24 cellular contexts compared by ENCODE assay signal in genomic region chr18:26332991-26333390, GRCh38.
"Had no signal": no experiment of that assay in that cellular context is flagged by ENCODE, and none has a peak within 500 bp of the region (broad histone marks: within the 10 kb centered on the region; RNA-seq: fewer than 3 reads in every experiment).

No MANE protein-coding gene starts in this region.

- ATAC-seq: stimulated activated effector memory CD8-positive, alpha-beta T cell treated with anti-CD3 and anti-CD28 coated beads, Interleukin-12 subunit alpha, Interleukin-12 subunit beta, amount 100 ng/mL, for 72 hours; stimulated activated memory B cell treated with anti-CD40 and anti-IgM and Interleukin-4, amounts not matched to agents 10 μg/mL and 1 μg/mL and 100 μg/mL, for 72 hours; stimulated activated naive B cell treated with anti-CD40 and anti-IgM and Interleukin-4, amounts not matched to agents 10 μg/mL and 1 μg/mL and 100 μg/mL, for 72 hours; stimulated activated naive CD8-positive, alpha-beta T cell treated with anti-CD3 and anti-CD28 coated beads, Interleukin-15, amount 100 ng/mL, for 72 hours; stimulated activated naive CD8-positive, alpha-beta T cell treated with anti-CD3 and anti-CD28 coated beads, Interleukin-15, Interleukin-2, amounts not matched to agents 100 U/mL and 50 U/mL, for 24 hours; upper lobe of right lung had no signal

- DNase-seq: stimulated activated CD4-positive, alpha-beta T cell treated with anti-CD3 and anti-CD28 coated beads, Interleukin-2, amount 100 ng/mL, for 48 hours; stimulated activated CD4-positive, alpha-beta T cell treated with anti-CD3 and anti-CD28 coated beads, Interleukin-4, amount 100 ng/mL, for 1 hour; stimulated activated CD4-positive, alpha-beta T cell treated with anti-CD3 and anti-CD28 coated beads, Interleukin-4, amount 100 ng/mL, for 24 hours; stimulated activated CD4-positive, alpha-beta T cell treated with anti-CD3 and anti-CD28 coated beads, Interleukin-4, amount 100 ng/mL, for 4 hours; stimulated activated CD8-positive, alpha-beta memory T cell treated with anti-CD3 and anti-CD28 coated beads, Interleukin-4, amount 100 ng/mL, for 48 hours; stimulated activated naive B cell treated with anti-CD40 and anti-IgM and Interleukin-4, amounts not matched to agents 10 μg/mL and 1 μg/mL and 100 μg/mL, for 72 hours; stimulated activated naive CD4-positive, alpha-beta T cell; stimulated activated naive CD4-positive, alpha-beta T cell treated with Interleukin-2 at 50 U/mL for 16 hours; stimulated activated naive CD8-positive, alpha-beta T cell treated with anti-CD3 and anti-CD28 coated beads, Interleukin-15, amount 100 ng/mL, for 72 hours; stimulated activated naive CD8-positive, alpha-beta T cell treated with anti-CD3 and anti-CD28 coated beads, Interleukin-15, Interleukin-2, amounts not matched to agents 100 U/mL and 50 U/mL, for 24 hours; stomach; substantia nigra; testis; thyroid gland; tibial artery; transverse colon; trophoblast cell; upper lobe of left lung; upper lobe of right lung; uterus had no signal

- H3K4me1 Mint-ChIP-seq: stimulated activated effector memory CD8-positive, alpha-beta T cell treated with anti-CD3 and anti-CD28 coated beads, Interleukin-12 subunit alpha, Interleukin-12 subunit beta, amount 100 ng/mL, for 72 hours; stimulated activated memory B cell treated with anti-CD40 and anti-IgM and Interleukin-4, amounts not matched to agents 10 μg/mL and 1 μg/mL and 100 μg/mL, for 72 hours; stimulated activated naive B cell treated with anti-CD40 and anti-IgM and Interleukin-4, amounts not matched to agents 10 μg/mL and 1 μg/mL and 100 μg/mL, for 72 hours; stimulated activated naive CD8-positive, alpha-beta T cell treated with anti-CD3 and anti-CD28 coated beads, Interleukin-15, amount 100 ng/mL, for 72 hours had no signal

- H3K36me3 Mint-ChIP-seq: type B pancreatic cell had no signal

- H3K27ac Mint-ChIP-seq: stimulated activated effector memory CD8-positive, alpha-beta T cell treated with anti-CD3 and anti-CD28 coated beads, Interleukin-12 subunit alpha, Interleukin-12 subunit beta, amount 100 ng/mL, for 72 hours; stimulated activated memory B cell treated with anti-CD40 and anti-IgM and Interleukin-4, amounts not matched to agents 10 μg/mL and 1 μg/mL and 100 μg/mL, for 72 hours; stimulated activated naive B cell treated with anti-CD40 and anti-IgM and Interleukin-4, amounts not matched to agents 10 μg/mL and 1 μg/mL and 100 μg/mL, for 72 hours; stimulated activated naive CD8-positive, alpha-beta T cell treated with anti-CD3 and anti-CD28 coated beads, Interleukin-15, Interleukin-2, amounts not matched to agents 100 ng/mL and 50 ng/mL, for 24 hours; type B pancreatic cell had no signal

- H3K9me3 Mint-ChIP-seq: stimulated activated effector memory CD8-positive, alpha-beta T cell treated with anti-CD3 and anti-CD28 coated beads, Interleukin-12 subunit alpha, Interleukin-12 subunit beta, amount 100 ng/mL, for 72 hours; stimulated activated memory B cell treated with anti-CD40 and anti-IgM and Interleukin-4, amounts not matched to agents 10 μg/mL and 1 μg/mL and 100 μg/mL, for 72 hours; stimulated activated naive B cell treated with anti-CD40 and anti-IgM and Interleukin-4, amounts not matched to agents 10 μg/mL and 1 μg/mL and 100 μg/mL, for 72 hours; stimulated activated naive CD8-positive, alpha-beta T cell treated with anti-CD3 and anti-CD28 coated beads, Interleukin-15, amount 100 ng/mL, for 72 hours; stimulated activated naive CD8-positive, alpha-beta T cell treated with anti-CD3 and anti-CD28 coated beads, Interleukin-15, Interleukin-2, amounts not matched to agents 100 ng/mL and 50 ng/mL, for 24 hours; type B pancreatic cell had no signal

- H3K27me3 Mint-ChIP-seq: stimulated activated memory B cell treated with anti-CD40 and anti-IgM and Interleukin-4, amounts not matched to agents 10 μg/mL and 1 μg/mL and 100 μg/mL, for 72 hours; stimulated activated naive B cell treated with anti-CD40 and anti-IgM and Interleukin-4, amounts not matched to agents 10 μg/mL and 1 μg/mL and 100 μg/mL, for 72 hours; stimulated activated naive CD8-positive, alpha-beta T cell treated with anti-CD3 and anti-CD28 coated beads, Interleukin-15, amount 100 ng/mL, for 72 hours; stimulated activated naive CD8-positive, alpha-beta T cell treated with anti-CD3 and anti-CD28 coated beads, Interleukin-15, Interleukin-2, amounts not matched to agents 100 ng/mL and 50 ng/mL, for 24 hours; type B pancreatic cell had no signal

- H3K4me3 Mint-ChIP-seq: stimulated activated effector memory CD8-positive, alpha-beta T cell treated with anti-CD3 and anti-CD28 coated beads, Interleukin-12 subunit alpha, Interleukin-12 subunit beta, amount 100 ng/mL, for 72 hours; stimulated activated memory B cell treated with anti-CD40 and anti-IgM and Interleukin-4, amounts not matched to agents 10 μg/mL and 1 μg/mL and 100 μg/mL, for 72 hours; stimulated activated naive B cell treated with anti-CD40 and anti-IgM and Interleukin-4, amounts not matched to agents 10 μg/mL and 1 μg/mL and 100 μg/mL, for 72 hours; stimulated activated naive CD8-positive, alpha-beta T cell treated with anti-CD3 and anti-CD28 coated beads, Interleukin-15, amount 100 ng/mL, for 72 hours; stimulated activated naive CD8-positive, alpha-beta T cell treated with anti-CD3 and anti-CD28 coated beads, Interleukin-15, Interleukin-2, amounts not matched to agents 100 ng/mL and 50 ng/mL, for 24 hours; type B pancreatic cell had no signal
